19 cellular contexts compared by ENCODE assay signal in the genomic region with DNA sequence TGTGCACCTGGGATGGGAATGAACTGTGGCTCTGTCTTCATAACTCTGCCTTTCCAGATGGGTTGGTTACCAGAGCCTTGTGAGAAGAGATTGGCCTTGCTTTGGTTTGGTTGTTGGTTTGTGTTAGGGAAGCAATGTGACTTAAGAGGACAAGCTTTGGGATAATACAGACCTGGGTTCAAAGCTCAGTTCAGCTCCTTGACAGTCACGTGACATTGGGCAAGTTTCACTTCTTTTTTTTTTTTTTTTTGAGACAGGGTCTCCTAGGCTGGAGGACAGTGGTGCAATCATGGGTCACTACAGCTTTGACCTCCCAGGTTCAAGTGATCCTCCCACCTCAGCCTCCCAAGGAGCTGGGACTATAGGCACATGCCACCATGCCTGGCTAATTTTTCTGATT. TPM values are rescaled to one million over a fixed set of nuclear protein-coding genes. Genes with fewer than 3 reads are reported as not detected.
DNase-seq lines count a peak whose midpoint lies in the region; ATAC-seq, FAIRE-seq and TF ChIP-seq lines count a peak whose summit lies in the region.
"Had no signal": no experiment of that assay in that cellular context is flagged by ENCODE, and none has a peak within 500 bp of the region (broad histone marks: within the 10 kb centered on the region; RNA-seq: fewer than 3 reads in every experiment).

No MANE protein-coding gene starts in this region.

- BruUV-seq in HepG2 (replicated peaks; lab: Mats Ljungman, UMichigan) = no TSS peak

- ATAC-seq in HepG2 (no peak), right lobe of liver (no peak), esophagus mucosa (no peak), psoas muscle (no peak), GM18867 (IDR thresholded peaks at IDR 0.05; ENCODE audit: unreplicated experiment) (no peak)
- ATAC-seq: activated CD8-positive, alpha-beta memory T cell treated with anti-CD3 and anti-CD28 coated beads, Interleukin-2, amount 10 ng/mL, durations not matched to agents 7 days and 5 days had no signal

- no peak for DNase-seq in HepG2 (ENCODE audit: low spot score)
- DNase-seq in right lobe of liver = no peak
- no peak for DNase-seq in caudate nucleus (lab: John Stamatoyannopoulos, UW)
- DNase-seq in osteocyte (ENCODE audit: extremely low spot score, unreplicated experiment) = no peak
- no peak for DNase-seq in vagina (ENCODE audit: extremely low spot score in 2 of 2)
- DNase-seq in psoas muscle = no peak
- DNase-seq: activated CD4-positive, CD25-positive, alpha-beta regulatory T cell treated with anti-CD3 and anti-CD28 coated beads, Interleukin-2, amount 50 U/mL, for 72 hours; activated CD8-positive, alpha-beta memory T cell treated with anti-CD3 and anti-CD28 coated beads, Interleukin-2, amount 10 ng/mL, durations not matched to agents 7 days and 5 days; activated gamma-delta T cell; Caco-2; effector CD4-positive, alpha-beta T cell; T-helper 2 cell had no signal

- WGBS in HepG2 (ENCODE audit: low lambda C conversion rate) = 29% methylated on average over 1 of the region's 1 CpG
- 75% methylated on average over 1 of the region's 1 CpG for WGBS in right lobe of liver (ENCODE audit: insufficient coverage, low coverage, low lambda C conversion rate, missing lambda C conversion rate)
- 92 to 95% (median 94%) methylated on average over 1 of the region's 1 CpG for WGBS in psoas muscle, 3 donors

- TF ChIP-seq POLR2A in HepG2 (IDR thresholded peaks at IDR 0.05; ENCODE audit: insufficient read depth in 1 of 2, low read depth in 2 of 2, low read length in 2 of 2) (no peak), right lobe of liver (IDR thresholded peaks at IDR 0.05) (no peak), vagina (IDR thresholded peaks at IDR 0.05) (no peak)

- H3K79me2 ChIP-seq in HepG2 (ENCODE audit: insufficient read depth, low read length) = no peaks in the 10 kb centered on the region

- no peaks in the 10 kb centered on the region for H3K9me3 ChIP-seq in HepG2 (ENCODE audit: low read length)
- no peaks in the 10 kb centered on the region for H3K9me3 ChIP-seq in right lobe of liver
- no peaks in the 10 kb centered on the region for H3K9me3 ChIP-seq in vagina
- H3K9me3 ChIP-seq in psoas muscle = no peaks in the 10 kb centered on the region
- H3K9me3 ChIP-seq: body of pancreas, Caco-2 had no signal

- H3K27me3 ChIP-seq in HepG2 (ENCODE audit: control insufficient read depth in 1 of 2, insufficient read depth in 2 of 2, low read length in 2 of 2) (peaks cover 0 to under 1% of the 10 kb centered on the region in 2 experiments; a peak in 2 of 5 replicates), right lobe of liver (no peaks in the 10 kb centered on the region), vagina (no peaks in the 10 kb centered on the region), psoas muscle (ENCODE audit: insufficient read depth in 3 of 3, low read length in 2 of 3) (no peaks in the 10 kb centered on the region)
- H3K27me3 ChIP-seq: body of pancreas had no signal

- H3K36me3 ChIP-seq in HepG2 (replicated peaks in 1 of 2; ENCODE audit: control insufficient read depth in 1 of 2, insufficient read depth in 2 of 2, low read length in 2 of 2) = no peaks in the 10 kb centered on the region
- H3K36me3 ChIP-seq in right lobe of liver = no peaks in the 10 kb centered on the region
- H3K36me3 ChIP-seq in vagina = no peaks in the 10 kb centered on the region
- H3K36me3 ChIP-seq in psoas muscle (ENCODE audit: insufficient read depth in 1 of 2, low read depth in 1 of 2) = no peaks in the 10 kb centered on the region

- no peaks in the 10 kb centered on the region for H3K36me3 Mint-ChIP-seq in osteocyte (ENCODE audit: unreplicated experiment)
- H3K36me3 Mint-ChIP-seq: activated CD8-positive, alpha-beta memory T cell treated with anti-CD3 and anti-CD28 coated beads, Interleukin-2, amount 10 ng/mL, durations not matched to agents 7 days and 5 days had no signal

- H3K4me3 Mint-ChIP-seq in osteocyte (ENCODE audit: unreplicated experiment) = no peak overlapping the region
- H3K4me3 Mint-ChIP-seq: activated CD8-positive, alpha-beta memory T cell treated with anti-CD3 and anti-CD28 coated beads, Interleukin-2, amount 10 ng/mL, durations not matched to agents 7 days and 5 days; GM23338; stimulated activated naive CD8-positive, alpha-beta T cell treated with anti-CD3 and anti-CD28 coated beads, Interleukin-15, Interleukin-2, amounts not matched to agents 100 ng/mL and 50 ng/mL, for 24 hours had no signal

- POLR2A ChIA-PET in HepG2 (lab: Yijun Ruan, JAX) = no interaction called here

- TF ChIP-seq EP300 in HepG2 (IDR thresholded peaks at IDR 0.05; ENCODE audit: low read depth in 2 of 2, low read length in 2 of 2) (no peak), HepG2 (CRISPR knock-in tag; IDR thresholded peaks at IDR 0.05; ENCODE audit: borderline replicate concordance) (no peak)

- no peak overlapping the region for H2AFZ ChIP-seq in HepG2 (ENCODE audit: low read length)
- H2AFZ ChIP-seq: GM23338 had no signal

- H3K4me2 ChIP-seq in HepG2 (ENCODE audit: low read depth, low read length) = no peak overlapping the region
- H3K4me2 ChIP-seq: GM23338, KMS-11 had no signal

- TF ChIP-seq CTCF in HepG2 (CRISPR knock-in tag; IDR thresholded peaks at IDR 0.05) (no peak), right lobe of liver (IDR thresholded peaks at IDR 0.05) (no peak), osteocyte (IDR thresholded peaks at IDR 0.05) (no peak), vagina (IDR thresholded peaks at IDR 0.05) (no peak), psoas muscle (IDR thresholded peaks at IDR 0.05) (no peak)

- no peak overlapping the region for H3K27ac ChIP-seq in HepG2 (ENCODE audit: extremely low read length, insufficient read depth, low read length)
- H3K27ac ChIP-seq in right lobe of liver = no peak overlapping the region
- H3K27ac ChIP-seq in caudate nucleus (ENCODE audit: low read depth, low read length) = peak overlapping the region; percentile 89
- H3K27ac ChIP-seq in vagina = peak overlapping the region; percentile 41
- no peak overlapping the region for H3K27ac ChIP-seq in psoas muscle
- H3K27ac ChIP-seq: KMS-11 had no signal

- H3K4me3 ChIP-seq in HepG2 (replicated peaks in 1 of 3; ENCODE audit: insufficient read depth in 1 of 3, low read depth in 2 of 3, low read length in 3 of 3) (no peak overlapping the region), right lobe of liver (no peak overlapping the region), vagina (no peak overlapping the region), psoas muscle (no peak overlapping the region)
- H3K4me3 ChIP-seq: body of pancreas, GM23338 had no signal

- H3K4me1 Mint-ChIP-seq in osteocyte (ENCODE audit: unreplicated experiment) = peaks cover 43% of the 10 kb centered on the region
- H3K4me1 Mint-ChIP-seq: activated CD8-positive, alpha-beta memory T cell treated with anti-CD3 and anti-CD28 coated beads, Interleukin-2, amount 10 ng/mL, durations not matched to agents 7 days and 5 days had no signal

- CTCF ChIA-PET in HepG2 (lab: Yijun Ruan, JAX; ENCODE audit: low intra/inter-chr PET ratio, low total read pairs) = no interaction called here

- H4K20me1 ChIP-seq in HepG2 (ENCODE audit: insufficient read depth, low read length) = no peaks in the 10 kb centered on the region

- H3K9ac ChIP-seq in HepG2 (ENCODE audit: insufficient read depth, low read depth, low read length) = no peak overlapping the region
- H3K9ac ChIP-seq: KMS-11 had no signal

- peak overlapping the region; percentile 93 for H3K27ac Mint-ChIP-seq in osteocyte (ENCODE audit: unreplicated experiment)
- H3K27ac Mint-ChIP-seq: activated CD8-positive, alpha-beta memory T cell treated with anti-CD3 and anti-CD28 coated beads, Interleukin-2, amount 10 ng/mL, durations not matched to agents 7 days and 5 days; GM23338; stimulated activated naive CD8-positive, alpha-beta T cell treated with anti-CD3 and anti-CD28 coated beads, Interleukin-15, Interleukin-2, amounts not matched to agents 100 ng/mL and 50 ng/mL, for 24 hours had no signal

- in situ Hi-C loops in HepG2 (cut with HindIII; ENCODE audit: extremely low pct_ligation_motif_present, low pct_unique_long_range_greater_than_20kb) = no loop called here

- no peaks in the 10 kb centered on the region for H3K4me1 ChIP-seq in HepG2 (ENCODE audit: insufficient read depth, low read length)
- H3K4me1 ChIP-seq in right lobe of liver = peaks cover 0 to 13% (median 0%) of the 10 kb centered on the region in 4 donors
- peaks cover 21% of the 10 kb centered on the region for H3K4me1 ChIP-seq in vagina
- H3K4me1 ChIP-seq in psoas muscle = peaks cover 7% of the 10 kb centered on the region
- H3K4me1 ChIP-seq: body of pancreas, Caco-2 had no signal

- intact Hi-C loops in HepG2 (cut with micrococcal nuclease; ENCODE audit: unreplicated experiment) = no loop called here
- intact Hi-C loops in right lobe of liver (cut with DNase I) = no loop called here
- intact Hi-C loops in vagina (cut with DNase I) = no loop called here
- intact Hi-C loops in psoas muscle (cut with DNase I) = no loop called here

- no peaks in the 10 kb centered on the region for H3K9me3 Mint-ChIP-seq in osteocyte (ENCODE audit: unreplicated experiment)
- H3K9me3 Mint-ChIP-seq: GM23338; stimulated activated naive CD8-positive, alpha-beta T cell treated with anti-CD3 and anti-CD28 coated beads, Interleukin-15, Interleukin-2, amounts not matched to agents 100 ng/mL and 50 ng/mL, for 24 hours had no signal

- no peak for FAIRE-seq in HepG2 (lab: Jason Lieb, UNC)

- no peak for TF ChIP-seq RAD21 in HepG2 (CRISPR knock-in tag; IDR thresholded peaks at IDR 0.05)

- no peaks in the 10 kb centered on the region for H3K27me3 Mint-ChIP-seq in osteocyte (ENCODE audit: unreplicated experiment)

RNA-seq across cellular contexts. Expression of a gene that starts 42.7 kb away (rescaled TPM):
- total RNA-seq in HepG2 (2016; rRNA removed; fragmentation: Illumina TruSeq; extraction: Trizol) (0.35 and 0.36 TPM in 2 replicates), right lobe of liver (under 1 TPM; 0.18 to 0.68 (median 0.41) TPM), osteocyte (21.8 and 22.6 TPM in 2 replicates), vagina (4.7 TPM), esophagus mucosa (0.12 TPM), psoas muscle (1 to 10 TPM; 1.4 to 3.0 (median 2.2) TPM)
- 0.10 and 0.18 TPM in 2 replicates for total RNA-seq in HepG2 (2016; cell fraction: cytosol; rRNA removed; fragmentation: Illumina TruSeq; extraction: Trizol; ENCODE audit: low read depth)
- total RNA-seq in HepG2 (2016; cell fraction: insoluble cytoplasmic fraction; rRNA removed; fragmentation: Illumina TruSeq; extraction: Trizol) = 0.22 and 0.28 TPM in 2 replicates
- 0.28 and 0.34 TPM in 2 replicates for total RNA-seq in HepG2 (2016; cell fraction: membrane; rRNA removed; fragmentation: Illumina TruSeq; extraction: Trizol)
- total RNA-seq in HepG2 (2016; cell fraction: nucleus; rRNA removed; fragmentation: Illumina TruSeq; extraction: Trizol) = 0.13 and 0.22 TPM in 2 replicates
- polyA plus RNA-seq in HepG2 (2011; rRNA removed) (0.63 and 1.1 TPM in 2 replicates), psoas muscle (1 to 10 TPM; 1.1 to 3.2 (median 1.2) TPM)
- polyA plus RNA-seq in HepG2 (2011; cell fraction: cytosol; rRNA removed) = 0.58 and 0.64 TPM in 2 replicates
- polyA plus RNA-seq in HepG2 (2011; cell fraction: nucleus; rRNA removed) = 0.92 and 1.2 TPM in 2 replicates
- polyA plus RNA-seq in HepG2 (2012) = 0.15 and 0.16 TPM in 2 replicates
- polyA plus RNA-seq in HepG2 (2016; cell fraction: cytosol; fragmentation: Illumina TruSeq; extraction: Trizol; ENCODE audit: low read depth) = 0.09 and 0.12 TPM in 2 replicates
- polyA plus RNA-seq in HepG2 (2016; cell fraction: insoluble cytoplasmic fraction; fragmentation: Illumina TruSeq; extraction: Trizol; ENCODE audit: low read depth) = 0.51 and 0.85 TPM in 2 replicates
- polyA plus RNA-seq in HepG2 (2016; cell fraction: membrane; fragmentation: Illumina TruSeq; extraction: Trizol; ENCODE audit: low read depth) = 0.43 and 0.52 TPM in 2 replicates
- polyA plus RNA-seq in HepG2 (2016; cell fraction: nucleus; fragmentation: Illumina TruSeq; extraction: Trizol; ENCODE audit: insufficient read depth, low read depth) = 0.27 and 0.31 TPM in 2 replicates
- polyA minus RNA-seq in HepG2 (2011; rRNA and poly(A)+ RNA removed; ENCODE audit: low replicate concordance) = 1.3 TPM in 1 of 2 replicates, not detected in the other
- polyA minus RNA-seq in HepG2 (2011; cell fraction: cytosol; rRNA and poly(A)+ RNA removed) = 0.62 and 0.69 TPM in 2 replicates
- polyA minus RNA-seq in HepG2 (2011; cell fraction: nucleus; rRNA and poly(A)+ RNA removed) = 0.13 and 0.25 TPM in 2 replicates
- total RNA-seq: activated CD8-positive, alpha-beta memory T cell treated with anti-CD3 and anti-CD28 coated beads, Interleukin-2, amount 10 ng/mL, durations not matched to agents 7 days and 5 days; G401 had no signal

Comparison
In these comparisons a context has a peak if more than half of its experiments do, and no peak if none do; other contexts are left out.
1. H3K27ac ChIP-seq: peak in caudate nucleus (single experiment) and vagina (single experiment); none in HepG2 (single experiment), right lobe of liver (0 of 3) and psoas muscle (single experiment).